In genomic region chr1:207565546-207566468, GRCh38 we compare ENCODE assay signal across 8 cellular contexts.
DNase-seq lines count a peak whose midpoint lies in the region; ATAC-seq and TF ChIP-seq lines count a peak whose summit lies in the region.
"Had no signal": no experiment of that assay in that cellular context is flagged by ENCODE, and none has a peak within 500 bp of the region (broad histone marks: within the 10 kb centered on the region; RNA-seq: fewer than 3 reads in every experiment).

No MANE protein-coding gene starts in this region.

- H3K27me3 Mint-ChIP-seq in brain (peaks cover 3% of the 10 kb centered on the region), nephron progenitor cell (ENCODE audit: low read depth, poor library complexity) (peaks cover 9% of the 10 kb centered on the region)
- H3K27me3 Mint-ChIP-seq: activated naive CD4-positive, alpha-beta T cell treated with anti-CD3 and anti-CD28 coated beads, Interleukin-2, amount 50 U/mL, for 24 hours had no signal

- H3K27ac Mint-ChIP-seq in brain: no peak overlapping the region
- no peak overlapping the region for H3K27ac Mint-ChIP-seq in nephron progenitor cell
- H3K27ac Mint-ChIP-seq: activated naive CD4-positive, alpha-beta T cell treated with anti-CD3 and anti-CD28 coated beads, Interleukin-2, amount 50 U/mL, for 24 hours had no signal

- H3K4me1 Mint-ChIP-seq in brain: no peaks in the 10 kb centered on the region
- H3K4me1 Mint-ChIP-seq in nephron progenitor cell: peaks cover 5% of the 10 kb centered on the region
- H3K4me1 Mint-ChIP-seq: activated naive CD4-positive, alpha-beta T cell treated with anti-CD3 and anti-CD28 coated beads, Interleukin-2, amount 50 U/mL, for 24 hours had no signal

- no peak overlapping the region for H3K4me3 Mint-ChIP-seq in brain
- no peak overlapping the region for H3K4me3 Mint-ChIP-seq in nephron progenitor cell
- H3K4me3 Mint-ChIP-seq: activated naive CD4-positive, alpha-beta T cell treated with anti-CD3 and anti-CD28 coated beads, Interleukin-2, amount 50 U/mL, for 24 hours had no signal

- no peaks in the 10 kb centered on the region for H3K9me3 Mint-ChIP-seq in brain
- H3K9me3 Mint-ChIP-seq in nephron progenitor cell: no peaks in the 10 kb centered on the region
- H3K9me3 Mint-ChIP-seq: activated naive CD4-positive, alpha-beta T cell treated with anti-CD3 and anti-CD28 coated beads, Interleukin-2, amount 50 U/mL, for 24 hours had no signal

- ATAC-seq in GM18517 (IDR thresholded peaks at IDR 0.05; ENCODE audit: unreplicated experiment): no peak
- no peak for ATAC-seq in GM18870 (IDR thresholded peaks at IDR 0.05; ENCODE audit: unreplicated experiment)

- in situ Hi-C loops in KBM-7 (cut with MboI; ENCODE audit: low pct_unique_long_range_greater_than_20kb, low sequenced_read_pairs): no loop called here

- DNase-seq in ELF-1 (ENCODE audit: low read depth, low spot score) (peak; percentile 16), KBM-7 (peak; percentile 7), nephron progenitor cell (peak; percentile 23), NCI-H2171 (lab: John Stamatoyannopoulos, UW) (no peak)

- H3K36me3 Mint-ChIP-seq in brain (no peaks in the 10 kb centered on the region), nephron progenitor cell (ENCODE audit: low read depth) (no peaks in the 10 kb centered on the region)
- H3K36me3 Mint-ChIP-seq: activated naive CD4-positive, alpha-beta T cell treated with anti-CD3 and anti-CD28 coated beads, Interleukin-2, amount 50 U/mL, for 24 hours had no signal

- TF ChIP-seq CTCF in brain (conservative IDR thresholded peaks at IDR 0.05) (peak; percentile 35 to 60), nephron progenitor cell (IDR thresholded peaks at IDR 0.05) (peak; percentile 31)
